ENCODE assay signal across 25 cellular contexts in the genomic region with DNA sequence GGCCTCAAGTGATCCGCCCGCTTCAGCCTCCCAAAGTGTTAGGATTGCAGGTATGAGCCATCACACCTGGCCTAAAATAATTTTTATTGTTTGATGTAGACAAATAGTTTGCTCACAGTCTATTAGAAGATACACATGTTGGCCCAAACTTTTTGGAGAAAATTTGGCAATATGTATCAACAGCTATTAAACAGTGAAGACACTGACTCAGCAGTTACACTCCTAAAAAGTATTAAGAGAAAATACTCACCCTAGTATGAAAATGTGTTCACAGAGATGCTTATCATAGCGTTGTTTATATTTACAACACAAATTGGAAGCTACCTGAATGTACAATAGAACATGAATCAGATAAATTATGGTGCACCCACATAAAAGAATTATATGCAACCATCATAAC.
"Had no signal": no experiment of that assay in that cellular context is flagged by ENCODE, and none has a peak within 500 bp of the region (broad histone marks: within the 10 kb centered on the region; RNA-seq: fewer than 3 reads in every experiment).

No MANE protein-coding gene starts in this region.

- H3K27ac ChIP-seq: brain microvascular endothelial cell, thoracic aorta, upper lobe of left lung had no signal

- H3K27me3 Mint-ChIP-seq: effector memory CD8-positive, alpha-beta T cell had no signal

- H3K27ac Mint-ChIP-seq: activated naive CD4-positive, alpha-beta T cell treated with anti-CD3 and anti-CD28 coated beads for 36 hours; effector memory CD8-positive, alpha-beta T cell; naive thymus-derived CD4-positive, alpha-beta T cell; T-helper 1 cell treated with Interleukin-12 subunit alpha and Interleukin-12 subunit beta and Interleukin-4 antibody, amounts not matched to agents 30 μg/mL and 1 μg/mL, for 36 hours had no signal

- H3K4me3 ChIP-seq: esophagus squamous epithelium, lung, thoracic aorta, upper lobe of left lung had no signal

- H3K4me3 Mint-ChIP-seq: activated naive CD4-positive, alpha-beta T cell treated with anti-CD3 and anti-CD28 coated beads for 36 hours; activated T-cell treated with anti-CD3 and anti-CD28 coated beads, Interleukin-2, amount 50 U/mL, for 4 hours; effector memory CD8-positive, alpha-beta T cell; naive thymus-derived CD4-positive, alpha-beta T cell; neural crest cell; T-helper 1 cell treated with Interleukin-12 subunit alpha and Interleukin-12 subunit beta and Interleukin-4 antibody, amounts not matched to agents 30 μg/mL and 1 μg/mL, for 36 hours had no signal

- H3K27me3 ChIP-seq: brain microvascular endothelial cell, esophagus squamous epithelium, upper lobe of left lung had no signal

- H3K36me3 ChIP-seq: brain microvascular endothelial cell, esophagus squamous epithelium, thoracic aorta, upper lobe of left lung had no signal

- H3K9me3 ChIP-seq: thoracic aorta had no signal

- FAIRE-seq: colon had no signal

- DNase-seq: activated CD4-positive, alpha-beta T cell treated with anti-CD3 and anti-CD28 coated beads for 4 hours; activated CD4-positive, alpha-beta T cell treated with anti-CD3 and anti-CD28 coated beads, Interleukin-2, amount 50 U/mL, for 48 hours; activated CD4-positive, CD25-positive, alpha-beta regulatory T cell; activated CD8-positive, alpha-beta memory T cell treated with anti-CD3 and anti-CD28 coated beads, Interleukin-2, amount 50 U/mL, for 48 hours; activated naive CD4-positive, alpha-beta T cell treated with anti-CD3 and anti-CD28 coated beads for 36 hours; activated T-cell treated with anti-CD3 and anti-CD28 coated beads, Interleukin-2, amount 50 U/mL, for 4 hours; aorta; brain microvascular endothelial cell; central memory CD4-positive, alpha-beta T cell; effector memory CD8-positive, alpha-beta T cell; esophagus squamous epithelium; kidney; naive thymus-derived CD4-positive, alpha-beta T cell; occipital lobe; stimulated activated CD4-positive, alpha-beta T cell treated with anti-CD3 and anti-CD28 coated beads, Interleukin-4, amount 100 ng/mL, for 1 hour; stimulated activated naive CD4-positive, alpha-beta T cell; T1000; upper lobe of left lung had no signal

- ATAC-seq: activated T-cell treated with anti-CD3 and anti-CD28 coated beads, Interleukin-2, amount 50 U/mL, for 4 hours; effector memory CD8-positive, alpha-beta T cell; left lobe of liver; naive thymus-derived CD4-positive, alpha-beta T cell; sciatic nerve had no signal
